Comparison of ENCODE assay signal across 23 cellular contexts in genomic region chr19:3660493-3661219, GRCh38. TPM values are rescaled to one million over a fixed set of nuclear protein-coding genes. Genes with fewer than 3 reads are reported as not detected.
"Had no signal": no experiment of that assay in that cellular context is flagged by ENCODE, and none has a peak within 500 bp of the region (broad histone marks: within the 10 kb centered on the region; RNA-seq: fewer than 3 reads in every experiment).

No MANE protein-coding gene starts in this region.

- H3K27me3 ChIP-seq: cardiac muscle cell, foreskin keratinocyte, vagina had no signal

- H3K9me3 ChIP-seq: thoracic aorta, vagina had no signal

- ATAC-seq: activated CD4-positive, CD25-positive, alpha-beta regulatory T cell treated with anti-CD3 and anti-CD28 coated beads, Interleukin-2, amount 50 U/mL, for 24 hours; activated naive CD8-positive, alpha-beta T cell treated with anti-CD3 and anti-CD28 coated beads, Interleukin-2, amount 50 U/mL, for 24 hours; activated T-cell treated with anti-CD3 and anti-CD28 coated beads, Interleukin-2, amount 50 U/mL, for 72 hours; foreskin keratinocyte; left ventricle myocardium superior; sciatic nerve; stimulated activated naive B cell treated with anti-CD40 and anti-IgM and Interleukin-4, amounts not matched to agents 10 μg/mL and 1 μg/mL and 100 μg/mL, for 72 hours had no signal

- H3K4me3 ChIP-seq: cardiac muscle cell, smooth muscle cell, thoracic aorta, vagina had no signal

- DNase-seq: activated CD4-positive, alpha-beta memory T cell treated with anti-CD3 and anti-CD28 coated beads, Interleukin-2, amount 10 ng/mL, durations not matched to agents 7 days and 5 days; activated CD4-positive, alpha-beta T cell treated with anti-CD3 and anti-CD28 coated beads, Interleukin-2, amount 10 ng/mL, durations not matched to agents 24 days and 14 days; activated effector memory CD4-positive, alpha-beta T cell treated with Interleukin-2 at 50 U/mL for 16 hours; activated naive CD4-positive, alpha-beta T cell treated with anti-CD3 and anti-CD28 coated beads, Interleukin-2, amount 50 U/mL, for 16 hours; activated naive CD8-positive, alpha-beta T cell treated with anti-CD3 and anti-CD28 coated beads, Interleukin-2, amount 50 U/mL, for 24 hours; activated T-cell treated with anti-CD3 and anti-CD28 coated beads, Interleukin-2, amount 50 U/mL, for 72 hours; effector memory CD4-positive, alpha-beta T cell; foreskin keratinocyte; immature natural killer cell; left ventricle myocardium superior; midbrain; nephron progenitor cell; occipital lobe; stimulated activated CD4-positive, alpha-beta T cell treated with anti-CD3 and anti-CD28 coated beads, Interleukin-15, amount 100 ng/mL, for 24 hours; stimulated activated CD8-positive, alpha-beta memory T cell treated with anti-CD3 and anti-CD28 coated beads, Interleukin-4, amount 100 ng/mL, for 48 hours; stimulated activated naive B cell treated with anti-CD40 and anti-IgM and Interleukin-4, amounts not matched to agents 10 μg/mL and 1 μg/mL and 100 μg/mL, for 72 hours had no signal

- H3K27ac ChIP-seq: cardiac muscle cell, foreskin keratinocyte, thoracic aorta, vagina had no signal

RNA-seq across cellular contexts. Expression of gene TJP3, which starts 47.5 kb away (rescaled TPM):
- total RNA-seq: activated CD4-positive, alpha-beta T cell treated with anti-CD3 and anti-CD28 coated beads, Interleukin-2, amount 10 ng/mL, durations not matched to agents 24 days and 14 days; foreskin keratinocyte; glomerular endothelial cell; occipital lobe had no signal
- polyA plus RNA-seq: foreskin keratinocyte had no signal
